Comparison of ENCODE assay signal across 1 cellular context in the genomic region with DNA sequence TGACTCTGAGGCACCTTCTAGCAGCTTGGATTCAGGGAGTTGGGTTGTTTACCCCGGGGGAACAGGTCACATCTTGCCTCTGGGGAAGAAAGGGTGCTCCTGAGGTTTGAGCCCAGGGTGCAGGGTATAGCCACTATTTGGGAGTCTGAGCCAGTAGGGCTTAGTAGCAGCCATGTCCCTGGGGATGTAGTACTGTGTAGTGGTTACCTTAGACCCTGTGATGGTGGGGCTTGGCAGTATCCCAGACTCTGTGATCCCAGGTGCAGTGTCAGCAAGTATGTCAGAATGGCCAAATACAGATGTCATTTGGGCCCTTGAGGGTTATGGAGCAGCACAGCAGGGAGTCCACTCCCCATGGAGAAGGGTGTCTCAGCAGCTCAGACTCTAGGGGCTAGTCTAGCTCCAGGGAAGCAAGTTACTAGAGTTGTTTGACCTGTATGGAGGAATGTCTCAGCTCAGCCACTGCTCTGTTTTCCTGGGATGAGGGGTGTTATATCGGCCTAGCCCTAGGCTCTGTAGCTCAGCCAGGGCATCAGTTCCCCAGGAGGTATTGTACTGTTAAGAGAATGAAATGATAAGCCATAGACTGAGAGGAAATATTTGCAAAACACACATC.
TF ChIP-seq lines count a peak whose summit lies in the region.

No MANE protein-coding gene starts in this region.

TF ChIP-seq in GM12878, 131 proteins besides CTCF, POLR2A, EP300 and RAD21:
- TF ChIP-seq, protein P1, sequence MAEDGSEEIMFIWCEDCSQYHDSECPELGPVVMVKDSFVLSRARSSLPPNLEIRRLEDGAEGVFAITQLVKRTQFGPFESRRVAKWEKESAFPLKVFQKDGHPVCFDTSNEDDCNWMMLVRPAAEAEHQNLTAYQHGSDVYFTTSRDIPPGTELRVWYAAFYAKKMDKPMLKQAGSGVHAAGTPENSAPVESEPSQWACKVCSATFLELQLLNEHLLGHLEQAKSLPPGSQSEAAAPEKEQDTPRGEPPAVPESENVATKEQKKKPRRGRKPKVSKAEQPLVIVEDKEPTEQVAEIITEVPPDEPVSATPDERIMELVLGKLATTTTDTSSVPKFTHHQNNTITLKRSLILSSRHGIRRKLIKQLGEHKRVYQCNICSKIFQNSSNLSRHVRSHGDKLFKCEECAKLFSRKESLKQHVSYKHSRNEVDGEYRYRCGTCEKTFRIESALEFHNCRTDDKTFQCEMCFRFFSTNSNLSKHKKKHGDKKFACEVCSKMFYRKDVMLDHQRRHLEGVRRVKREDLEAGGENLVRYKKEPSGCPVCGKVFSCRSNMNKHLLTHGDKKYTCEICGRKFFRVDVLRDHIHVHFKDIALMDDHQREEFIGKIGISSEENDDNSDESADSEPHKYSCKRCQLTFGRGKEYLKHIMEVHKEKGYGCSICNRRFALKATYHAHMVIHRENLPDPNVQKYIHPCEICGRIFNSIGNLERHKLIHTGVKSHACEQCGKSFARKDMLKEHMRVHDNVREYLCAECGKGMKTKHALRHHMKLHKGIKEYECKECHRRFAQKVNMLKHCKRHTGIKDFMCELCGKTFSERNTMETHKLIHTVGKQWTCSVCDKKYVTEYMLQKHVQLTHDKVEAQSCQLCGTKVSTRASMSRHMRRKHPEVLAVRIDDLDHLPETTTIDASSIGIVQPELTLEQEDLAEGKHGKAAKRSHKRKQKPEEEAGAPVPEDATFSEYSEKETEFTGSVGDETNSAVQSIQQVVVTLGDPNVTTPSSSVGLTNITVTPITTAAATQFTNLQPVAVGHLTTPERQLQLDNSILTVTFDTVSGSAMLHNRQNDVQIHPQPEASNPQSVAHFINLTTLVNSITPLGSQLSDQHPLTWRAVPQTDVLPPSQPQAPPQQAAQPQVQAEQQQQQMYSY (CRISPR knock-in tag; IDR thresholded peaks at IDR 0.05) = no peak
- no peak for TF ChIP-seq SIN3A (IDR thresholded peaks at IDR 0.05; ENCODE audit: low read depth, low read length)
- no peak for TF ChIP-seq BRCA1 (IDR thresholded peaks at IDR 0.05; ENCODE audit: low read depth, low read length)
- no peak for TF ChIP-seq LARP7 (IDR thresholded peaks at IDR 0.05)
- TF ChIP-seq POLR2AphosphoS5 (IDR thresholded peaks at IDR 0.05; ENCODE audit: low read length) = no peak
